In the genomic region with DNA sequence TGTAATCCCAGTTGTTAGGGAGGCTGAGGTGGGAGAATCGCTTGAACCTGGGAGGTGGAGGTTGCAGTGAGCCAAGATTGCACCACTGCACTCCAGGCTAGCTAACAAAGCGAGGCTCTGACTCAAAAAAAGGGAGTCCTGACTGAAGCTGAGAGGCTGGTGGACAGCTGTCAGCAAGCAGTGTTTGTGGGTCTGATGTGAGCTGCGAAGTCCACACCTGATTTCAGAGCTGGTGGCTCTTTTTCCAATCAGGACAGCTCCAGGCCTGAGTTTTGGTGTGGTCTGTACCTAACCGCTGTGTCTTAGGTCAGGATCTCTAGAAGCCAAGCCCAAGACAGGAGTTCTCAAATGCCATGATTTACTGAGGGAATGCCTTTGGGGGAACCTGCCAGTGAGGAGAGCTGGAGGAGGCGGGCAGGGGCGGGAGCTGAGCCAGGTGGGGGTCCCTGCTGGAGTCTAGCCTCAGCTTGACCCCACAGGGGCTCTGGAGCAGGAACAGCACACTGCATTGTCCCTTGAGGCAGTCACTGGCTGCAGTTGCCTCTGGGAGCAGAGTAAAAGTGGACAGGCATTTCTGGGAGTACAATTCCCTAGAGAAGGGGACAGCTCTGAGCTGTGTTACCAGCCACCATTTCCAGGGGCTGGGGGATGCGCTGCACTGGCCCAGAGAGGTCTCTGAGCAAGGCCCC, we compare ENCODE assay signal across 1 cellular context.
A peak's percentile ranks its signal among the peaks of the same experiment; 100 is the strongest.
TF ChIP-seq lines count a peak whose summit lies in the region.

No MANE protein-coding gene starts in this region.

TF ChIP-seq in HepG2, 621 proteins besides CTCF, POLR2A, EP300 and RAD21 (continued from another document and continues in another):
- TF ChIP-seq ZNF546 (CRISPR knock-in tag; conservative IDR thresholded peaks at IDR 0.05) = 0 out of 2 replicates have a peak, but pooled peaks have one; percentile 77
- TF ChIP-seq KAT2B (IDR thresholded peaks at IDR 0.05; ENCODE audit: borderline replicate concordance, low read depth, low read length) = no peak
- TF ChIP-seq NR2F2 (IDR thresholded peaks at IDR 0.05; ENCODE audit: borderline replicate concordance, low read depth) = no peak
- TF ChIP-seq HNF4A (CRISPR knock-in tag; IDR thresholded peaks at IDR 0.05) = no peak
- no peak for TF ChIP-seq NFE2 (CRISPR knock-in tag; IDR thresholded peaks at IDR 0.05)
- TF ChIP-seq HNRNPL (IDR thresholded peaks at IDR 0.05; ENCODE audit: low read depth, low read length) = no peak
- TF ChIP-seq ZEB1 (IDR thresholded peaks at IDR 0.05; ENCODE audit: insufficient replicate concordance, low read depth) = no peak
- no peak for TF ChIP-seq HMG20A (CRISPR knock-in tag; IDR thresholded peaks at IDR 0.05; ENCODE audit: borderline replicate concordance)
- TF ChIP-seq, protein P1, sequence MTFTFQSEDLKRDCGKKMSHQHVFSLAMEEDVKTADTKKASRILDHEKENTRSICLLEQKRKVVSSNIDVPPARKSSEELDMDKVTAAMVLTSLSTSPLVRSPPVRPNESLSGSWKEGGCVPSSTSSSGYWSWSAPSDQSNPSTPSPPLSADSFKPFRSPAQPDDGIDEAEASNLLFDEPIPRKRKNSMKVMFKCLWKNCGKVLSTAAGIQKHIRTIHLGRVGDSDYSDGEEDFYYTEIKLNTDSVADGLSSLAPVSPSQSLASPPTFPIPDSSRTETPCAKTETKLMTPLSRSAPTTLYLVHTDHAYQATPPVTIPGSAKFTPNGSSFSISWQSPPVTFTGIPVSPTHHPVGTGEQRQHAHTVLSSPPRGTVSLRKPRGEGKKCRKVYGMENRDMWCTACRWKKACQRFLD (CRISPR knock-in tag; IDR thresholded peaks at IDR 0.05; ENCODE audit: borderline replicate concordance) = no peak
- TF ChIP-seq ZNF431 (CRISPR knock-in tag; IDR thresholded peaks at IDR 0.05; ENCODE audit: borderline replicate concordance, low read depth) = no peak
- no peak for TF ChIP-seq GPN1 (CRISPR knock-in tag; IDR thresholded peaks at IDR 0.05; ENCODE audit: borderline replicate concordance)
- peak; percentile 88 for TF ChIP-seq ZNF572 (CRISPR knock-in tag; IDR thresholded peaks at IDR 0.05)
- TF ChIP-seq MED8 (CRISPR knock-in tag; IDR thresholded peaks at IDR 0.05; ENCODE audit: insufficient replicate concordance) = no peak
- no peak for TF ChIP-seq ZNF17 (CRISPR knock-in tag; IDR thresholded peaks at IDR 0.05)
- TF ChIP-seq KDM5B (CRISPR knock-in tag; IDR thresholded peaks at IDR 0.05; ENCODE audit: borderline replicate concordance) = no peak
- TF ChIP-seq ZNF501 (CRISPR knock-in tag; IDR thresholded peaks at IDR 0.05) = 0 out of 2 replicates have a peak, but pooled peaks have one; percentile 41
- TF ChIP-seq SP4 (CRISPR knock-in tag; IDR thresholded peaks at IDR 0.05) = peak; percentile 43; the same call in 1 of the 2 replicates
- no peak for TF ChIP-seq SMARCC2 (IDR thresholded peaks at IDR 0.05)
- peak; percentile 62; the same call in 1 of the 2 replicates for TF ChIP-seq CHD4 (IDR thresholded peaks at IDR 0.05; ENCODE audit: borderline replicate concordance, low read length)
- TF ChIP-seq ZSCAN21 (CRISPR knock-in tag; IDR thresholded peaks at IDR 0.05; ENCODE audit: borderline replicate concordance) = 0 out of 2 replicates have a peak, but pooled peaks have one; percentile 34
- TF ChIP-seq ATF7 (IDR thresholded peaks at IDR 0.05) = no peak
- TF ChIP-seq ATF7 (CRISPR knock-in tag; IDR thresholded peaks at IDR 0.05) = peak; percentile 17; the same call in 1 of the 2 replicates
- TF ChIP-seq ZNF20 (CRISPR knock-in tag; IDR thresholded peaks at IDR 0.05) = no peak
- TF ChIP-seq ZSCAN20 (CRISPR knock-in tag; IDR thresholded peaks at IDR 0.05; ENCODE audit: borderline replicate concordance) = no peak
- TF ChIP-seq, protein P2, sequence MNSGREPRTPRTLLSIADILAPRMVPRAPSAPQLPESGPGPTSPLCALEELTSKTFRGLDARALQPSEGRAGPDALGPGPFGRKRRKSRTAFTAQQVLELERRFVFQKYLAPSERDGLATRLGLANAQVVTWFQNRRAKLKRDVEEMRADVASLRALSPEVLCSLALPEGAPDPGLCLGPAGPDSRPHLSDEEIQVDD (CRISPR knock-in tag; IDR thresholded peaks at IDR 0.05; ENCODE audit: borderline replicate concordance) = no peak
- TF ChIP-seq, protein P3, sequence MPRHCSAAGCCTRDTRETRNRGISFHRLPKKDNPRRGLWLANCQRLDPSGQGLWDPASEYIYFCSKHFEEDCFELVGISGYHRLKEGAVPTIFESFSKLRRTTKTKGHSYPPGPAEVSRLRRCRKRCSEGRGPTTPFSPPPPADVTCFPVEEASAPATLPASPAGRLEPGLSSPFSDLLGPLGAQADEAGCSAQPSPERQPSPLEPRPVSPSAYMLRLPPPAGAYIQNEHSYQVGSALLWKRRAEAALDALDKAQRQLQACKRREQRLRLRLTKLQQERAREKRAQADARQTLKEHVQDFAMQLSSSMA (CRISPR knock-in tag; IDR thresholded peaks at IDR 0.05) = no peak; the same call in 1 of the 2 replicates
- TF ChIP-seq, protein P4, sequence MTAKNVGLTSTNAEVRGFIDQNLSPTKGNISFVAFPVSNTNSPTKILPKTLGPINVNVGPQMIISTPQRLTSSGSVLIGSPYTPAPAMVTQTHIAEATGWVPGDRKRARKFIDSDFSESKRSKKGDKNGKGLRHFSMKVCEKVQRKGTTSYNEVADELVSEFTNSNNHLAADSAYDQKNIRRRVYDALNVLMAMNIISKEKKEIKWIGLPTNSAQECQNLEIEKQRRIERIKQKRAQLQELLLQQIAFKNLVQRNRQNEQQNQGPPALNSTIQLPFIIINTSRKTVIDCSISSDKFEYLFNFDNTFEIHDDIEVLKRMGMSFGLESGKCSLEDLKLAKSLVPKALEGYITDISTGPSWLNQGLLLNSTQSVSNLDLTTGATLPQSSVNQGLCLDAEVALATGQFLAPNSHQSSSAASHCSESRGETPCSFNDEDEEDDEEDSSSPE (CRISPR knock-in tag; IDR thresholded peaks at IDR 0.05) = no peak
- TF ChIP-seq, protein P5, sequence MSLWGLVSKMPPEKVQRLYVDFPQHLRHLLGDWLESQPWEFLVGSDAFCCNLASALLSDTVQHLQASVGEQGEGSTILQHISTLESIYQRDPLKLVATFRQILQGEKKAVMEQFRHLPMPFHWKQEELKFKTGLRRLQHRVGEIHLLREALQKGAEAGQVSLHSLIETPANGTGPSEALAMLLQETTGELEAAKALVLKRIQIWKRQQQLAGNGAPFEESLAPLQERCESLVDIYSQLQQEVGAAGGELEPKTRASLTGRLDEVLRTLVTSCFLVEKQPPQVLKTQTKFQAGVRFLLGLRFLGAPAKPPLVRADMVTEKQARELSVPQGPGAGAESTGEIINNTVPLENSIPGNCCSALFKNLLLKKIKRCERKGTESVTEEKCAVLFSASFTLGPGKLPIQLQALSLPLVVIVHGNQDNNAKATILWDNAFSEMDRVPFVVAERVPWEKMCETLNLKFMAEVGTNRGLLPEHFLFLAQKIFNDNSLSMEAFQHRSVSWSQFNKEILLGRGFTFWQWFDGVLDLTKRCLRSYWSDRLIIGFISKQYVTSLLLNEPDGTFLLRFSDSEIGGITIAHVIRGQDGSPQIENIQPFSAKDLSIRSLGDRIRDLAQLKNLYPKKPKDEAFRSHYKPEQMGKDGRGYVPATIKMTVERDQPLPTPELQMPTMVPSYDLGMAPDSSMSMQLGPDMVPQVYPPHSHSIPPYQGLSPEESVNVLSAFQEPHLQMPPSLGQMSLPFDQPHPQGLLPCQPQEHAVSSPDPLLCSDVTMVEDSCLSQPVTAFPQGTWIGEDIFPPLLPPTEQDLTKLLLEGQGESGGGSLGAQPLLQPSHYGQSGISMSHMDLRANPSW (CRISPR knock-in tag; IDR thresholded peaks at IDR 0.05; ENCODE audit: borderline replicate concordance) = no peak
- TF ChIP-seq, protein P6, sequence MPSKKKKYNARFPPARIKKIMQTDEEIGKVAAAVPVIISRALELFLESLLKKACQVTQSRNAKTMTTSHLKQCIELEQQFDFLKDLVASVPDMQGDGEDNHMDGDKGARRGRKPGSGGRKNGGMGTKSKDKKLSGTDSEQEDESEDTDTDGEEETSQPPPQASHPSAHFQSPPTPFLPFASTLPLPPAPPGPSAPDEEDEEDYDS (CRISPR knock-in tag; IDR thresholded peaks at IDR 0.05) = no peak
- TF ChIP-seq, protein P7, sequence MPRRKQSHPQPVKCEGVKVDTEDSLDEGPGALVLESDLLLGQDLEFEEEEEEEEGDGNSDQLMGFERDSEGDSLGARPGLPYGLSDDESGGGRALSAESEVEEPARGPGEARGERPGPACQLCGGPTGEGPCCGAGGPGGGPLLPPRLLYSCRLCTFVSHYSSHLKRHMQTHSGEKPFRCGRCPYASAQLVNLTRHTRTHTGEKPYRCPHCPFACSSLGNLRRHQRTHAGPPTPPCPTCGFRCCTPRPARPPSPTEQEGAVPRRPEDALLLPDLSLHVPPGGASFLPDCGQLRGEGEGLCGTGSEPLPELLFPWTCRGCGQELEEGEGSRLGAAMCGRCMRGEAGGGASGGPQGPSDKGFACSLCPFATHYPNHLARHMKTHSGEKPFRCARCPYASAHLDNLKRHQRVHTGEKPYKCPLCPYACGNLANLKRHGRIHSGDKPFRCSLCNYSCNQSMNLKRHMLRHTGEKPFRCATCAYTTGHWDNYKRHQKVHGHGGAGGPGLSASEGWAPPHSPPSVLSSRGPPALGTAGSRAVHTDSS (CRISPR knock-in tag; conservative IDR thresholded peaks at IDR 0.05) = no peak
- no peak for TF ChIP-seq CREM (IDR thresholded peaks at IDR 0.05)
- no peak for TF ChIP-seq CREM (CRISPR knock-in tag; IDR thresholded peaks at IDR 0.05)
- TF ChIP-seq, protein P8, sequence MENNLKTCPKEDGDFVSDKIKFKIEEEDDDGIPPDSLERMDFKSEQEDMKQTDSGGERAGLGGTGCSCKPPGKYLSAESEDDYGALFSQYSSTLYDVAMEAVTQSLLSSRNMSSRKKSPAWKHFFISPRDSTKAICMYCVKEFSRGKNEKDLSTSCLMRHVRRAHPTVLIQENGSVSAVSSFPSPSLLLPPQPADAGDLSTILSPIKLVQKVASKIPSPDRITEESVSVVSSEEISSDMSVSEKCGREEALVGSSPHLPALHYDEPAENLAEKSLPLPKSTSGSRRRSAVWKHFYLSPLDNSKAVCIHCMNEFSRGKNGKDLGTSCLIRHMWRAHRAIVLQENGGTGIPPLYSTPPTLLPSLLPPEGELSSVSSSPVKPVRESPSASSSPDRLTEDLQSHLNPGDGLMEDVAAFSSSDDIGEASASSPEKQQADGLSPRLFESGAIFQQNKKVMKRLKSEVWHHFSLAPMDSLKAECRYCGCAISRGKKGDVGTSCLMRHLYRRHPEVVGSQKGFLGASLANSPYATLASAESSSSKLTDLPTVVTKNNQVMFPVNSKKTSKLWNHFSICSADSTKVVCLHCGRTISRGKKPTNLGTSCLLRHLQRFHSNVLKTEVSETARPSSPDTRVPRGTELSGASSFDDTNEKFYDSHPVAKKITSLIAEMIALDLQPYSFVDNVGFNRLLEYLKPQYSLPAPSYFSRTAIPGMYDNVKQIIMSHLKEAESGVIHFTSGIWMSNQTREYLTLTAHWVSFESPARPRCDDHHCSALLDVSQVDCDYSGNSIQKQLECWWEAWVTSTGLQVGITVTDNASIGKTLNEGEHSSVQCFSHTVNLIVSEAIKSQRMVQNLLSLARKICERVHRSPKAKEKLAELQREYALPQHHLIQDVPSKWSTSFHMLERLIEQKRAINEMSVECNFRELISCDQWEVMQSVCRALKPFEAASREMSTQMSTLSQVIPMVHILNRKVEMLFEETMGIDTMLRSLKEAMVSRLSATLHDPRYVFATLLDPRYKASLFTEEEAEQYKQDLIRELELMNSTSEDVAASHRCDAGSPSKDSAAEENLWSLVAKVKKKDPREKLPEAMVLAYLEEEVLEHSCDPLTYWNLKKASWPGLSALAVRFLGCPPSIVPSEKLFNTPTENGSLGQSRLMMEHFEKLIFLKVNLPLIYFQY (CRISPR knock-in tag; IDR thresholded peaks at IDR 0.05; ENCODE audit: borderline replicate concordance) = no peak
- TF ChIP-seq PAF1 (CRISPR knock-in tag; IDR thresholded peaks at IDR 0.05) = no peak
- TF ChIP-seq ZNF570 (CRISPR knock-in tag; IDR thresholded peaks at IDR 0.05; ENCODE audit: borderline replicate concordance) = no peak
- peak; percentile 42; the same call in 1 of the 2 replicates for TF ChIP-seq HIVEP1 (CRISPR knock-in tag; IDR thresholded peaks at IDR 0.05)
- TF ChIP-seq PHF5A (CRISPR knock-in tag; IDR thresholded peaks at IDR 0.05; ENCODE audit: low read depth, unreplicated experiment) = no peak
- peak; percentile 73; the same call in 1 of the 2 replicates for TF ChIP-seq ZNF891 (CRISPR knock-in tag; IDR thresholded peaks at IDR 0.05)
- TF ChIP-seq, protein P9, sequence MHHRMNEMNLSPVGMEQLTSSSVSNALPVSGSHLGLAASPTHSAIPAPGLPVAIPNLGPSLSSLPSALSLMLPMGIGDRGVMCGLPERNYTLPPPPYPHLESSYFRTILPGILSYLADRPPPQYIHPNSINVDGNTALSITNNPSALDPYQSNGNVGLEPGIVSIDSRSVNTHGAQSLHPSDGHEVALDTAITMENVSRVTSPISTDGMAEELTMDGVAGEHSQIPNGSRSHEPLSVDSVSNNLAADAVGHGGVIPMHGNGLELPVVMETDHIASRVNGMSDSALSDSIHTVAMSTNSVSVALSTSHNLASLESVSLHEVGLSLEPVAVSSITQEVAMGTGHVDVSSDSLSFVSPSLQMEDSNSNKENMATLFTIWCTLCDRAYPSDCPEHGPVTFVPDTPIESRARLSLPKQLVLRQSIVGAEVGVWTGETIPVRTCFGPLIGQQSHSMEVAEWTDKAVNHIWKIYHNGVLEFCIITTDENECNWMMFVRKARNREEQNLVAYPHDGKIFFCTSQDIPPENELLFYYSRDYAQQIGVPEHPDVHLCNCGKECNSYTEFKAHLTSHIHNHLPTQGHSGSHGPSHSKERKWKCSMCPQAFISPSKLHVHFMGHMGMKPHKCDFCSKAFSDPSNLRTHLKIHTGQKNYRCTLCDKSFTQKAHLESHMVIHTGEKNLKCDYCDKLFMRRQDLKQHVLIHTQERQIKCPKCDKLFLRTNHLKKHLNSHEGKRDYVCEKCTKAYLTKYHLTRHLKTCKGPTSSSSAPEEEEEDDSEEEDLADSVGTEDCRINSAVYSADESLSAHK (CRISPR knock-in tag; IDR thresholded peaks at IDR 0.05; ENCODE audit: borderline replicate concordance) = no peak
- TF ChIP-seq ZFP41 (CRISPR knock-in tag; IDR thresholded peaks at IDR 0.05; ENCODE audit: borderline replicate concordance) = 0 out of 2 replicates have a peak, but pooled peaks have one; percentile 19
- no peak for TF ChIP-seq ZNF670 (CRISPR knock-in tag; IDR thresholded peaks at IDR 0.05; ENCODE audit: borderline replicate concordance)
- TF ChIP-seq JUN (CRISPR knock-in tag; IDR thresholded peaks at IDR 0.05) = no peak
- TF ChIP-seq XRCC5 (optimal IDR thresholded peaks at IDR 0.05; ENCODE audit: low read length) = no peak
